ENCODE assay signal across 23 cellular contexts in the genomic region with DNA sequence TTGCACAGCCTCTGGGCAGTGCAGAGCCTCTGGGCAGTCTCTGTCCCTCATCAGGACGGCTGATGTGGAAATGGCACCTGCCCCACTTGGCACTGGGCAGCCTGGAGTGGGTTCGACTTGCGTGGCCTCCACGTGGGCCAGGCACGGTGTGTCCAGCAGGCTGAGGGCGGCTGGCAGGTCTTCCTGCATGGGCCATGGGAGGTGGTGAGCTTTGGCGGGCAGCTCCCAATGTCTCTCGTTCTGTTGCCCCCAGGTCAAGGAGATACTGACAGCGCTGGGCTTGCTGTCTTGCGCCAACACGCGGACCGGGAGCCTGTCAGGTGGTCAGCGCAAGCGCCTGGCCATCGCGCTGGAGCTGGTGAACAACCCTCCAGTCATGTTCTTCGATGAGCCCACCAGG. TPM values are rescaled to one million over a fixed set of nuclear protein-coding genes. Genes with fewer than 3 reads are reported as not detected.
DNase-seq lines count a peak whose midpoint lies in the region; ATAC-seq, FAIRE-seq and TF ChIP-seq lines count a peak whose summit lies in the region.
"Had no signal": no experiment of that assay in that cellular context is flagged by ENCODE, and none has a peak within 500 bp of the region (broad histone marks: within the 10 kb centered on the region; RNA-seq: fewer than 3 reads in every experiment).

No MANE protein-coding gene starts in this region.

- H4K20me1 ChIP-seq in BLaER1 (peaks cover 79% of the 10 kb centered on the region), PC-3 (ENCODE audit: low read length) (no peaks in the 10 kb centered on the region)

- H3K9ac ChIP-seq in BLaER1 (no peak overlapping the region), PC-3 (ENCODE audit: low read length) (no peak overlapping the region)

- H3K36me3 ChIP-seq in BLaER1 (peaks cover 58% of the 10 kb centered on the region), lower lobe of right lung (peaks cover 85% of the 10 kb centered on the region), PC-3 (ENCODE audit: low read depth, low read length) (no peaks in the 10 kb centered on the region)

- H3K9me2 ChIP-seq in PC-3 (replicated peaks; ENCODE audit: low read length): no peaks in the 10 kb centered on the region

- CTCF ChIA-PET in PC-3 (lab: Charles Lee): no interaction called here

- peaks cover 5% of the 10 kb centered on the region for H3K4me1 Mint-ChIP-seq in T-helper 17 cell
- H3K4me1 Mint-ChIP-seq: CD4-positive, CD25-positive, alpha-beta regulatory T cell; CD8-positive, alpha-beta memory T cell; GM23338 had no signal

- H3K27me3 Mint-ChIP-seq in T-helper 17 cell: no peaks in the 10 kb centered on the region
- H3K27me3 Mint-ChIP-seq: B cell; CD4-positive, CD25-positive, alpha-beta regulatory T cell; CD8-positive, alpha-beta memory T cell had no signal

- peaks cover 11% of the 10 kb centered on the region for H3K36me3 Mint-ChIP-seq in T-helper 17 cell (ENCODE audit: low read depth)

- peak overlapping the region; percentile 72; the same call in 1 of the 2 replicates for H3K4me2 ChIP-seq in BLaER1
- no peak overlapping the region for H3K4me2 ChIP-seq in PC-3 (ENCODE audit: low read length)
- H3K4me2 ChIP-seq: GM23338 had no signal

- H3K79me2 ChIP-seq in PC-3 (ENCODE audit: low read length): no peaks in the 10 kb centered on the region

- no peak for FAIRE-seq in GM19239 (lab: Jason Lieb, UNC)
- FAIRE-seq: A204.1, D721Med, GM12878 had no signal

- BruUV-seq in PC-3 (replicated peaks; lab: Mats Ljungman, UMichigan): no TSS peak

- peak overlapping the region; percentile 9 for H3K27ac Mint-ChIP-seq in T-helper 17 cell
- H3K27ac Mint-ChIP-seq: B cell, GM23338 had no signal

- POLR2A ChIA-PET in PC-3 (lab: Charles Lee; ENCODE audit: unreplicated experiment): no interaction called here

- H2AFZ ChIP-seq in PC-3 (ENCODE audit: low read length): no peak overlapping the region
- H2AFZ ChIP-seq: GM23338 had no signal

- H3K27ac ChIP-seq in BLaER1 (no peak overlapping the region), lower lobe of right lung (no peak overlapping the region), PC-3 (ENCODE audit: low read length) (no peak overlapping the region)
- H3K27ac ChIP-seq: 22Rv1 had no signal

- H3K9me3 ChIP-seq in BLaER1: no peaks in the 10 kb centered on the region
- no peaks in the 10 kb centered on the region for H3K9me3 ChIP-seq in T-helper 17 cell (ENCODE audit: control insufficient read depth, low read length, poor library complexity, severe bottlenecking)
- H3K9me3 ChIP-seq in lower lobe of right lung: no peaks in the 10 kb centered on the region
- no peaks in the 10 kb centered on the region for H3K9me3 ChIP-seq in PC-3 (ENCODE audit: low read length)

- ATAC-seq in T-helper 17 cell (no peak), lower lobe of right lung (no peak), omental fat pad (ENCODE audit: low FRiP score) (peak; percentile 16), PC-3 (no peak)
- ATAC-seq: GM12878, GM23338, HCT116 had no signal

- H3K4me1 ChIP-seq in BLaER1 (peaks cover 96% of the 10 kb centered on the region), lower lobe of right lung (no peaks in the 10 kb centered on the region), PC-3 (ENCODE audit: insufficient read depth, low read length) (no peaks in the 10 kb centered on the region)

- in situ Hi-C loops in KBM-7 (cut with MboI; ENCODE audit: low pct_unique_long_range_greater_than_20kb, low sequenced_read_pairs): no loop called here

- no peaks in the 10 kb centered on the region for H3K27me3 ChIP-seq in BLaER1
- H3K27me3 ChIP-seq in lower lobe of right lung (ENCODE audit: low read depth): no peaks in the 10 kb centered on the region
- H3K27me3 ChIP-seq in PC-3 (ENCODE audit: low read length): no peaks in the 10 kb centered on the region

- TF ChIP-seq CTCF in lower lobe of right lung (IDR thresholded peaks at IDR 0.05) (no peak), omental fat pad (IDR thresholded peaks at IDR 0.05) (no peak), PC-3 (conservative IDR thresholded peaks at IDR 0.05; ENCODE audit: low read depth, low read length) (no peak)

- DNase-seq in T-helper 17 cell (no peak), lower lobe of right lung (peak; percentile 43), omental fat pad (ENCODE audit: low spot score) (no peak), GM19239 (ENCODE audit: insufficient read length, low spot score) (no peak), KBM-7 (no peak), PC-3 (no peak)
- DNase-seq: C1 segment of cervical spinal cord; CD4-positive, CD25-positive, alpha-beta regulatory T cell; CD8-positive, alpha-beta memory T cell; DMS 273 treated with DMSO at 0.1 percent for 48 hours; DMS79; EL; GDM1; H9 had no signal

- H3K4me3 ChIP-seq in BLaER1: no peak overlapping the region
- no peak overlapping the region for H3K4me3 ChIP-seq in lower lobe of right lung
- H3K4me3 ChIP-seq in PC-3 (ENCODE audit: low read length): no peak overlapping the region
- H3K4me3 ChIP-seq: GM12878, GM23338 had no signal

- no peak overlapping the region for H3K4me3 Mint-ChIP-seq in T-helper 17 cell
- H3K4me3 Mint-ChIP-seq: B cell, GM23338, H9 had no signal

- H3F3A ChIP-seq in PC-3 (ENCODE audit: low read length, unreplicated experiment): no peaks in the 10 kb centered on the region

- intact Hi-C loops in lower lobe of right lung (cut with DNase I) (no loop called here), PC-3 (cut with micrococcal nuclease) (no loop called here)

RNA-seq across cellular contexts. Expression of gene TFF3, which starts 33.2 kb away (rescaled TPM):
- total RNA-seq in T-helper 17 cell (not detected), lower lobe of right lung (19.0 TPM), omental fat pad (10 to 100 TPM in 3 of 4 donors, 1 to 10 TPM in 1; 1.8 to 23.6 (median 11.6) TPM), PC-3 (2014; rRNA removed) (2.8 and 9.1 TPM in 2 replicates)
- total RNA-seq: B cell; CD4-positive, CD25-positive, alpha-beta regulatory T cell; CD8-positive, alpha-beta memory T cell; GM12878; H4 had no signal
